1 cellular context compared by ENCODE assay signal in genomic region chr11:77771135-77771534, GRCh38.
TF ChIP-seq lines count a peak whose summit lies in the region.

No MANE protein-coding gene starts in this region.

TF ChIP-seq in IMR-90, 13 proteins besides CTCF, POLR2A, EP300 and RAD21:
- TF ChIP-seq BHLHE40 (IDR thresholded peaks at IDR 0.05; ENCODE audit: low read depth, low read length) (no peak), MAZ (IDR thresholded peaks at IDR 0.05; ENCODE audit: borderline replicate concordance, low read depth, low read length) (no peak), RCOR1 (IDR thresholded peaks at IDR 0.05; ENCODE audit: insufficient replicate concordance, low read length) (no peak), CEBPB (IDR thresholded peaks at IDR 0.05; ENCODE audit: low read depth, low read length) (no peak), MAFK (IDR thresholded peaks at IDR 0.05; ENCODE audit: low read depth, low read length) (no peak), CHD1 (IDR thresholded peaks at IDR 0.05; ENCODE audit: low read depth, low read length) (no peak), SMC3 (IDR thresholded peaks at IDR 0.05; ENCODE audit: low read depth, low read length) (no peak), MXI1 (IDR thresholded peaks at IDR 0.05; ENCODE audit: borderline replicate concordance, low read depth, low read length) (no peak), RFX5 (IDR thresholded peaks at IDR 0.05; ENCODE audit: low read depth, low read length) (no peak), USF2 (IDR thresholded peaks at IDR 0.05; ENCODE audit: low read depth, low read length) (no peak), FOS (IDR thresholded peaks at IDR 0.05; ENCODE audit: low read depth, low read length) (no peak), NFE2L2 (IDR thresholded peaks at IDR 0.05; ENCODE audit: low read depth, low read length) (no peak)
- TF ChIP-seq, protein P1, sequence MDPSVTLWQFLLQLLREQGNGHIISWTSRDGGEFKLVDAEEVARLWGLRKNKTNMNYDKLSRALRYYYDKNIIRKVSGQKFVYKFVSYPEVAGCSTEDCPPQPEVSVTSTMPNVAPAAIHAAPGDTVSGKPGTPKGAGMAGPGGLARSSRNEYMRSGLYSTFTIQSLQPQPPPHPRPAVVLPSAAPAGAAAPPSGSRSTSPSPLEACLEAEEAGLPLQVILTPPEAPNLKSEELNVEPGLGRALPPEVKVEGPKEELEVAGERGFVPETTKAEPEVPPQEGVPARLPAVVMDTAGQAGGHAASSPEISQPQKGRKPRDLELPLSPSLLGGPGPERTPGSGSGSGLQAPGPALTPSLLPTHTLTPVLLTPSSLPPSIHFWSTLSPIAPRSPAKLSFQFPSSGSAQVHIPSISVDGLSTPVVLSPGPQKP (IDR thresholded peaks at IDR 0.05; ENCODE audit: borderline replicate concordance, low read depth, low read length) = no peak
